ENCODE assay signal across 7 cellular contexts in genomic region chr1:153668672-153669071, GRCh38. TPM values are rescaled to one million over a fixed set of nuclear protein-coding genes. Genes with fewer than 3 reads are reported as not detected.
"Had no signal": no experiment of that assay in that cellular context is flagged by ENCODE, and none has a peak within 500 bp of the region (broad histone marks: within the 10 kb centered on the region; RNA-seq: fewer than 3 reads in every experiment).

No MANE protein-coding gene starts in this region.

RNA-seq across cellular contexts. Expression of gene NPR1, which starts 9.8 kb away (rescaled TPM):
- total RNA-seq: naive thymus-derived CD4-positive, alpha-beta T cell; T-helper 17 cell had no signal
- polyA plus RNA-seq: keratinocyte; naive thymus-derived CD4-positive, alpha-beta T cell had no signal

RNA-seq across cellular contexts. Expression of gene S100A1, which starts 40.4 kb away (rescaled TPM):
- total RNA-seq: ascending aorta; naive thymus-derived CD4-positive, alpha-beta T cell; progenitor cell of endocrine pancreas; T-helper 17 cell; ureter had no signal
- polyA plus RNA-seq: cardiac muscle cell; naive thymus-derived CD4-positive, alpha-beta T cell had no signal
